20 cellular contexts compared by ENCODE assay signal in genomic region chr10:89156161-89156560, GRCh38. TPM values are rescaled to one million over a fixed set of nuclear protein-coding genes. Genes with fewer than 3 reads are reported as not detected.
A peak's percentile ranks its signal among the peaks of the same experiment; 100 is the strongest.
DNase-seq lines count a peak whose midpoint lies in the region; ATAC-seq and TF ChIP-seq lines count a peak whose summit lies in the region.
"Had no signal": no experiment of that assay in that cellular context is flagged by ENCODE, and none has a peak within 500 bp of the region (broad histone marks: within the 10 kb centered on the region; RNA-seq: fewer than 3 reads in every experiment).

No MANE protein-coding gene starts in this region.

- H3K4me3 ChIP-seq in OCI-LY3 (ENCODE audit: low read length) (peak overlapping the region; percentile 37; the same call in 1 of the 2 replicates), lower leg skin (ENCODE audit: low read depth, poor library complexity, severe bottlenecking) (no peak overlapping the region), sigmoid colon (no peak overlapping the region)

- TF ChIP-seq CTCF in GM10266 (IDR thresholded peaks at IDR 0.05; ENCODE audit: control insufficient read depth, insufficient read depth, low read depth, missing control alignments) = no peak
- no peak for TF ChIP-seq CTCF in OCI-LY3 (IDR thresholded peaks at IDR 0.05; ENCODE audit: low read depth, low read length)
- no peak for TF ChIP-seq CTCF in lower leg skin (IDR thresholded peaks at IDR 0.05)
- no peak for TF ChIP-seq CTCF in sigmoid colon (IDR thresholded peaks at IDR 0.05)

- no peak for TF ChIP-seq POLR2A in lower leg skin (IDR thresholded peaks at IDR 0.05)
- TF ChIP-seq POLR2A in sigmoid colon (IDR thresholded peaks at IDR 0.05) = no peak

- peak overlapping the region in 1 of 8 donors; percentile 3 for H3K4me3 Mint-ChIP-seq in naive B cell
- H3K4me3 Mint-ChIP-seq: CD4-positive, alpha-beta T cell; T-cell had no signal

- H3K4me1 ChIP-seq in OCI-LY3 (ENCODE audit: low read length) (peaks cover 24% of the 10 kb centered on the region), sigmoid colon (no peaks in the 10 kb centered on the region)

- no peaks in the 10 kb centered on the region for H3K36me3 ChIP-seq in OCI-LY3 (replicated peaks; ENCODE audit: low read depth, low read length)
- no peaks in the 10 kb centered on the region for H3K36me3 ChIP-seq in sigmoid colon

- H3K36me3 Mint-ChIP-seq in naive B cell = no peaks in the 10 kb centered on the region
- H3K36me3 Mint-ChIP-seq: T-cell had no signal

- peak overlapping the region; percentile 70 for H3K27ac ChIP-seq in OCI-LY3 (ENCODE audit: low read length)
- H3K27ac ChIP-seq in sigmoid colon = no peak overlapping the region
- H3K27ac ChIP-seq: KMS-11 had no signal

- H4K20me1 ChIP-seq in OCI-LY3 (ENCODE audit: insufficient read depth, low read length) = no peaks in the 10 kb centered on the region

- peak; percentile 48 for ATAC-seq in HG02623 (IDR thresholded peaks at IDR 0.05; ENCODE audit: unreplicated experiment)
- ATAC-seq in naive B cell (ENCODE audit: low read depth in 2 of 2) = peak; percentile 76 to 80
- ATAC-seq in GM19324 (IDR thresholded peaks at IDR 0.05; ENCODE audit: low FRiP score, unreplicated experiment) = no peak
- ATAC-seq: Panc1, Right ventricle myocardium inferior, T-cell had no signal

- no peak for TF ChIP-seq EP300 in sigmoid colon (IDR thresholded peaks at IDR 0.05)

- WGBS in lower leg skin, 2 donors = 85 to 86% methylated on average over 4 of the region's 4 CpGs
- WGBS in sigmoid colon, 2 donors = 65 to 78% methylated on average over 4 of the region's 4 CpGs

- H3K79me2 ChIP-seq in OCI-LY3 (ENCODE audit: low read length) = no peaks in the 10 kb centered on the region

- H3K9ac ChIP-seq in OCI-LY3 (ENCODE audit: low read length) = no peak overlapping the region; the same call in 1 of the 2 replicates
- H3K9ac ChIP-seq: KMS-11, SK-N-SH had no signal

- H3K4me1 Mint-ChIP-seq in naive B cell = peaks cover 13 to 20% (median 19%) of the 10 kb centered on the region in 3 donors
- H3K4me1 Mint-ChIP-seq: T-cell had no signal

- intact Hi-C loops in lower leg skin (cut with DNase I; ENCODE audit: low total_unique reads) (no loop called here), sigmoid colon (cut with DNase I) (no loop called here)

- H3K27ac Mint-ChIP-seq in naive B cell = peak overlapping the region in 1 of 6 donors; percentile 7
- H3K27ac Mint-ChIP-seq: CD4-positive, alpha-beta T cell; T-cell had no signal

- no peaks in the 10 kb centered on the region for H3K27me3 Mint-ChIP-seq in naive B cell
- H3K27me3 Mint-ChIP-seq: CD4-positive, alpha-beta T cell had no signal

- H3K9me3 Mint-ChIP-seq in naive B cell = no peaks in the 10 kb centered on the region
- H3K9me3 Mint-ChIP-seq: CD4-positive, alpha-beta T cell; T-cell had no signal

- no peaks in the 10 kb centered on the region for H3K27me3 ChIP-seq in OCI-LY3 (ENCODE audit: low read depth, low read length)
- H3K27me3 ChIP-seq in sigmoid colon = no peaks in the 10 kb centered on the region

- H2AFZ ChIP-seq in OCI-LY3 (ENCODE audit: low read depth, low read length) = peak overlapping the region; percentile 50; the same call in 1 of the 2 replicates

- H3K9me3 ChIP-seq in OCI-LY3 (ENCODE audit: insufficient read depth, low read length) (no peaks in the 10 kb centered on the region), sigmoid colon (no peaks in the 10 kb centered on the region)
- H3K9me3 ChIP-seq: SK-N-SH had no signal

- H3K4me2 ChIP-seq in OCI-LY3 (ENCODE audit: low read length) = peak overlapping the region; percentile 65
- H3K4me2 ChIP-seq: KMS-11, SK-N-SH had no signal

- DNase-seq in GM10266 (ENCODE audit: extremely low spot score) (peak; percentile 4), naive B cell (peak; percentile 2), lower leg skin (ENCODE audit: low spot score in 2 of 2) (no peak), sigmoid colon (no peak)
- DNase-seq in stimulated activated CD4-positive, alpha-beta T cell treated with anti-CD3 and anti-CD28 coated beads, Interleukin-4, amount 100 ng/mL, for 1 hour = no peak
- DNase-seq: CD4-positive, alpha-beta T cell; DMS53; NCI-H1105 treated with DMSO at 0.1 percent for 48 hours; NCI-H187; NCI-H446; NCI-H69; NK-92 treated with Interleukin-12 subunit alpha and Interleukin-12 subunit beta, amount 100 ng/mL, for 24 hours; SK-N-SH; T-cell had no signal

RNA-seq across cellular contexts. Expression of gene CH25H, which starts 51.0 kb away (rescaled TPM):
- polyA plus RNA-seq in naive B cell (ENCODE audit: low read depth in 6 of 6) (1 to 10 TPM in 1 of 6 donors, under 1 TPM in 3, not detected in 2; 0.24 to 1.1 (median 0.95) TPM), sigmoid colon (1 to 10 TPM in 1 of 3 donors, under 1 TPM in 1, not detected in 1; 0.60 to 3.2 TPM)
- total RNA-seq in lower leg skin (1 to 10 TPM in 2 of 4 donors, under 1 TPM in 2; 0.45 to 2.8 (median 0.97) TPM), sigmoid colon (1 to 10 TPM in 3 of 4 donors, not detected in 1; 1.4 to 6.7 (median 2.1) TPM)
- polyA plus RNA-seq: SK-N-SH had no signal

Comparison
In these comparisons a context has a peak if more than half of its experiments do, and no peak if none do; other contexts are left out.
1. DNase-seq: peak in GM10266 (single experiment) and naive B cell (single experiment); none in stimulated activated CD4-positive, alpha-beta T cell treated with anti-CD3 and anti-CD28 coated beads, Interleukin-4, amount 100 ng/mL, for 1 hour (single experiment), lower leg skin (0 of 2) and sigmoid colon (single experiment).